In genomic region chr5:124948062-124948753, GRCh38 we compare ENCODE assay signal across 14 cellular contexts.
DNase-seq lines count a peak whose midpoint lies in the region; FAIRE-seq and TF ChIP-seq lines count a peak whose summit lies in the region.
"Had no signal": no experiment of that assay in that cellular context is flagged by ENCODE, and none has a peak within 500 bp of the region (broad histone marks: within the 10 kb centered on the region; RNA-seq: fewer than 3 reads in every experiment).

No MANE protein-coding gene starts in this region.

- H3K27ac ChIP-seq in H9 (ENCODE audit: insufficient read length, low read depth, low read length) (no peak overlapping the region), breast epithelium (peak overlapping the region; percentile 62 to 78)
- H3K27ac ChIP-seq: epithelial cell of prostate, WERI-Rb-1 had no signal

- H3K4me1 ChIP-seq in H9 (ENCODE audit: insufficient read depth, low read length) (peaks cover 3% of the 10 kb centered on the region; the same call in 1 of the 2 replicates), breast epithelium (no peaks in the 10 kb centered on the region)

- no peak overlapping the region for H2BK120ac ChIP-seq in H9 (ENCODE audit: low read depth, low read length, poor library complexity, severe bottlenecking)

- H3K36me3 ChIP-seq in breast epithelium = no peaks in the 10 kb centered on the region
- H3K36me3 ChIP-seq: WERI-Rb-1 had no signal

- no peaks in the 10 kb centered on the region for H3K79me1 ChIP-seq in H9 (ENCODE audit: insufficient read depth, low read depth, low read length, poor library complexity, severe bottlenecking)

- no peaks in the 10 kb centered on the region for H4K20me1 ChIP-seq in H9 (ENCODE audit: control insufficient read depth, insufficient read depth, insufficient read length)

- no peak overlapping the region for H3K23ac ChIP-seq in H9 (ENCODE audit: insufficient read length, low read depth, low read length)

- no peaks in the 10 kb centered on the region for H3K27me3 Mint-ChIP-seq in H9 (ENCODE audit: low read depth)

- H2BK15ac ChIP-seq in H9 (ENCODE audit: low read depth, low read length) = no peak overlapping the region

- H3K9ac ChIP-seq in H9 (ENCODE audit: extremely low read depth, insufficient read length, low read length) = no peak overlapping the region

- H3K4me3 ChIP-seq in breast epithelium = no peak overlapping the region

- H3K4me1 Mint-ChIP-seq in H9 = peaks cover 25 to 27% of the 10 kb centered on the region in 2 experiments

- H2BK12ac ChIP-seq in H9 (ENCODE audit: insufficient read length, low read depth, low read length) = no peak overlapping the region

- H3K79me2 ChIP-seq in H9 (ENCODE audit: insufficient read depth, low read length) = no peaks in the 10 kb centered on the region

- H3K4me2 ChIP-seq in H9 (ENCODE audit: insufficient read depth, insufficient read length, low read length) = no peak overlapping the region

- H3K36me3 Mint-ChIP-seq in H9 (ENCODE audit: insufficient read depth in 1 of 3, low read depth in 3 of 3) = peaks cover 0 to 10% (median 0%) of the 10 kb centered on the region in 3 experiments; a peak in 1 of 7 replicates

- H3K9me3 Mint-ChIP-seq in H9 = no peaks in the 10 kb centered on the region; a peak in 1 of 5 replicates

- H3K56ac ChIP-seq in H9 (ENCODE audit: insufficient read length, low read depth, low read length) = no peak overlapping the region

- H4K91ac ChIP-seq in H9 (ENCODE audit: insufficient read length, low read depth, low read length) = no peak overlapping the region

- no peak overlapping the region for H2BK20ac ChIP-seq in H9 (ENCODE audit: low read depth, low read length, poor library complexity, severe bottlenecking)

- no peak overlapping the region for H3T11ph ChIP-seq in H9 (ENCODE audit: low read length)

- peak overlapping the region; percentile 9 to 43 (median 21); a peak in 4 of 7 replicates for H3K27ac Mint-ChIP-seq in H9

- H3K9me3 ChIP-seq in H9 (ENCODE audit: control insufficient read depth, low read depth, low read length) (no peaks in the 10 kb centered on the region), breast epithelium (no peaks in the 10 kb centered on the region)

- H3K18ac ChIP-seq in H9 (ENCODE audit: insufficient read length, low read depth, low read length) = no peak overlapping the region

- H4K8ac ChIP-seq in H9 (replicated peaks; ENCODE audit: insufficient read length, low read depth, low read length) = no peak overlapping the region

- TF ChIP-seq CTCF in H9 (conservative IDR thresholded peaks at IDR 0.05) (no peak), breast epithelium (IDR thresholded peaks at IDR 0.05) (no peak), D721Med (IDR thresholded peaks at IDR 0.05; ENCODE audit: insufficient read depth, missing control alignments) (no peak)

- H3K4me3 Mint-ChIP-seq in H9 = no peak overlapping the region
- H3K4me3 Mint-ChIP-seq: neural crest cell had no signal

- no peak overlapping the region for H4K5ac ChIP-seq in H9 (ENCODE audit: insufficient read length, low read depth, low read length)

- TF ChIP-seq POLR2A in breast epithelium (IDR thresholded peaks at IDR 0.05) = no peak

- H3K14ac ChIP-seq in H9 (ENCODE audit: insufficient read depth, low read length) = no peak overlapping the region

- H3K27me3 ChIP-seq in H9 (ENCODE audit: insufficient read depth, low read length) (no peaks in the 10 kb centered on the region), breast epithelium (no peaks in the 10 kb centered on the region)

- no peak overlapping the region for H2BK5ac ChIP-seq in H9 (ENCODE audit: insufficient read length, low read length)

- DNase-seq in H9 (no peak), MV-4-11 (lab: John Stamatoyannopoulos, UW) (peak; percentile 46), breast epithelium (ENCODE audit: low spot score in 2 of 2) (peak in 1 of 2 donors; percentile 45), myocyte (ENCODE audit: low read depth) (peak; percentile 18), NCI-H226 (no peak), D721Med (ENCODE audit: insufficient read length, low spot score) (no peak), NCI-H526 treated with DMSO at 0.1 percent for 48 hours (lab: John Stamatoyannopoulos, UW) (no peak)
- DNase-seq: activated CD8-positive, alpha-beta memory T cell treated with anti-CD3 and anti-CD28 coated beads, Interleukin-2, amount 50 U/mL, for 48 hours; amygdala; DMS53; stimulated activated naive CD4-positive, alpha-beta T cell treated with Interleukin-2 at 50 U/mL for 16 hours; WERI-Rb-1 had no signal

- no peak overlapping the region for H2AFZ ChIP-seq in H9 (ENCODE audit: low read length)

- H2AK5ac ChIP-seq in H9 (ENCODE audit: insufficient read length, low read length) = no peak overlapping the region

- no peaks in the 10 kb centered on the region for H3K23me2 ChIP-seq in H9 (ENCODE audit: insufficient read length, low read depth, low read length, poor library complexity, severe bottlenecking)

- intact Hi-C loops in breast epithelium (cut with DNase I; ENCODE audit: low total_unique reads) = loop anchor here (2.0 kb wide), 1 partner anchor 31 kb away; no protein-coding TSS in a partner anchor

- no peak for FAIRE-seq in D721Med (lab: Jason Lieb, UNC)

- H3K4ac ChIP-seq in H9 (ENCODE audit: low read depth, low read length) = no peak overlapping the region

- WGBS in H9 (ENCODE audit: extremely low coverage, insufficient read length, low lambda C conversion rate) = 100% methylated on average over 1 of the region's 9 CpGs

Comparison
In these comparisons a context has a peak if more than half of its experiments do, and no peak if none do; other contexts are left out.
1. DNase-seq: peak in MV-4-11 (single experiment) and myocyte (single experiment); none in H9 (single experiment), NCI-H226 (single experiment), D721Med (single experiment) and NCI-H526 treated with DMSO at 0.1 percent for 48 hours (single experiment).